In genomic region chr6:114084327-114084890, GRCh38 we compare ENCODE assay signal across 37 cellular contexts.
DNase-seq lines count a peak whose midpoint lies in the region; ATAC-seq and TF ChIP-seq lines count a peak whose summit lies in the region.
"Had no signal": no experiment of that assay in that cellular context is flagged by ENCODE, and none has a peak within 500 bp of the region (broad histone marks: within the 10 kb centered on the region; RNA-seq: fewer than 3 reads in every experiment).

No MANE protein-coding gene starts in this region.

- H3K27me3 Mint-ChIP-seq in activated T-cell treated with anti-CD3 and anti-CD28 coated beads, Interleukin-2, amount 50 U/mL, for 24 hours = peaks cover 24% of the 10 kb centered on the region

- ATAC-seq in GM21717 (IDR thresholded peaks at IDR 0.05; ENCODE audit: unreplicated experiment) = no peak
- no peak for ATAC-seq in GM18511 (IDR thresholded peaks at IDR 0.05; ENCODE audit: unreplicated experiment)
- ATAC-seq in HG03378 (IDR thresholded peaks at IDR 0.05; ENCODE audit: unreplicated experiment) = no peak
- ATAC-seq: A549, gastrocnemius medialis, left lung had no signal

- no peak for TF ChIP-seq CTCF in astrocyte of the cerebellum (IDR thresholded peaks at IDR 0.05; ENCODE audit: low read depth, low read length, missing control alignments)

- H3K27ac Mint-ChIP-seq in activated T-cell treated with anti-CD3 and anti-CD28 coated beads, Interleukin-2, amount 50 U/mL, for 24 hours = no peak overlapping the region

- DNase-seq in A172 (ENCODE audit: low spot score) (peak; percentile 34), GM04504 (ENCODE audit: low read depth) (peak; percentile 40), astrocyte of the cerebellum (ENCODE audit: low read depth) (peak; percentile 89), myocyte (ENCODE audit: low read depth) (peak; percentile 91)
- DNase-seq in activated T-cell treated with anti-CD3 and anti-CD28 coated beads, Interleukin-2, amount 50 U/mL, for 24 hours = no peak
- DNase-seq: activated CD4-positive, alpha-beta T cell treated with anti-CD3 and anti-CD28 coated beads, Interleukin-2, amount 50 U/mL, for 1 hour; activated naive CD4-positive, alpha-beta T cell; activated T-cell treated with anti-CD3 and anti-CD28 coated beads, Interleukin-2, amount 50 U/mL, for 48 hours; adrenal gland; colonic mucosa; DMS153; effector memory CD4-positive, alpha-beta T cell; erythroblast; gastrocnemius medialis; GDM1; hippocampal formation; Kasumi-1; mesenchymal stem cell; NCI-H1048; NCI-H187; NCI-H2171 treated with DMSO at 0.1 percent for 48 hours; NCI-H526; NK-92 treated with Interleukin-12 subunit alpha and Interleukin-12 subunit beta, amount 100 ng/mL, for 24 hours; PC-9; SHP77; stimulated activated naive CD4-positive, alpha-beta T cell treated with Interleukin-2 at 50 U/mL for 16 hours; T-helper 9 cell; uterus; WERI-Rb-1 had no signal

- H3K36me3 Mint-ChIP-seq in activated T-cell treated with anti-CD3 and anti-CD28 coated beads, Interleukin-2, amount 50 U/mL, for 24 hours (ENCODE audit: low read depth) = no peaks in the 10 kb centered on the region

- H3K9me3 Mint-ChIP-seq in activated T-cell treated with anti-CD3 and anti-CD28 coated beads, Interleukin-2, amount 50 U/mL, for 24 hours = no peaks in the 10 kb centered on the region

- no peaks in the 10 kb centered on the region for H3K4me1 Mint-ChIP-seq in activated T-cell treated with anti-CD3 and anti-CD28 coated beads, Interleukin-2, amount 50 U/mL, for 24 hours (ENCODE audit: low read depth)

- in situ Hi-C loops in astrocyte of the cerebellum (cut with HindIII; ENCODE audit: low sequenced_read_pairs) = no loop called here

- no peak overlapping the region for H3K4me3 ChIP-seq in astrocyte of the cerebellum (ENCODE audit: low read depth, low read length)
- H3K4me3 ChIP-seq: A549, adrenal gland, BLaER1, colonic mucosa, gastrocnemius medialis, left lung, PC-9, prostate gland, thoracic aorta, uterus had no signal

- H3K4me3 Mint-ChIP-seq in activated T-cell treated with anti-CD3 and anti-CD28 coated beads, Interleukin-2, amount 50 U/mL, for 24 hours = no peak overlapping the region
